ENCODE assay signal across 4 cellular contexts in genomic region chr16:20647182-20647581, GRCh38. TPM values are rescaled to one million over a fixed set of nuclear protein-coding genes. Genes with fewer than 3 reads are reported as not detected.
"Had no signal": no experiment of that assay in that cellular context is flagged by ENCODE, and none has a peak within 500 bp of the region (broad histone marks: within the 10 kb centered on the region; RNA-seq: fewer than 3 reads in every experiment).

No MANE protein-coding gene starts in this region.

RNA-seq across cellular contexts. Expression of gene ACSM1, which starts 50.3 kb away (rescaled TPM):
- total RNA-seq: HT-29, HT1080, IMR-90 had no signal
- polyA plus RNA-seq: IgD-negative memory B cell, IMR-90 had no signal
